Comparison of ENCODE assay signal across 16 cellular contexts in genomic region chr11:48045536-48045935, GRCh38.
DNase-seq lines count a peak whose midpoint lies in the region; ATAC-seq and TF ChIP-seq lines count a peak whose summit lies in the region.
"Had no signal": no experiment of that assay in that cellular context is flagged by ENCODE, and none has a peak within 500 bp of the region (broad histone marks: within the 10 kb centered on the region; RNA-seq: fewer than 3 reads in every experiment).

No MANE protein-coding gene starts in this region.

- intact Hi-C loops in natural killer cell (cut with micrococcal nuclease), result no loop called here
- intact Hi-C loops in activated T-helper 1 cell treated with anti-CD3 and anti-CD28 coated beads, Interleukin-12 subunit alpha, Interleukin-12 subunit beta, Interleukin-2, Interleukin-4 antibody, amounts not matched to agents 30 ng/mL and 10 ng/mL and 1 ng/mL, durations not matched to agents 14 hours and 24 hours and 36 hours (cut with micrococcal nuclease), result no loop called here

- H3K27me3 Mint-ChIP-seq in natural killer cell (ENCODE audit: low read depth in 2 of 2) (no peaks in the 10 kb centered on the region), chondrocyte (ENCODE audit: low read depth) (no peaks in the 10 kb centered on the region)
- no peaks in the 10 kb centered on the region for H3K27me3 Mint-ChIP-seq in natural killer cell treated with Interleukin-12 subunit alpha and Interleukin-12 subunit beta and Interleukin-15 and Interleukin-18, amount 100 ng/mL, for 72 hours
- H3K27me3 Mint-ChIP-seq in activated T-helper 1 cell treated with anti-CD3 and anti-CD28 coated beads, Interleukin-12 subunit alpha, Interleukin-12 subunit beta, Interleukin-2, Interleukin-4 antibody, amounts not matched to agents 30 ng/mL and 10 ng/mL and 1 ng/mL, durations not matched to agents 14 hours and 24 hours and 36 hours (ENCODE audit: insufficient read depth), result no peaks in the 10 kb centered on the region

- WGBS in tibial nerve, 2 donors, result 88 to 98% methylated on average over 5 of the region's 5 CpGs

- ATAC-seq in natural killer cell, result no peak
- no peak for ATAC-seq in natural killer cell treated with Interleukin-12 subunit alpha and Interleukin-12 subunit beta and Interleukin-15 and Interleukin-18, amount 100 ng/mL, for 72 hours
- ATAC-seq in GM18870 (IDR thresholded peaks at IDR 0.05; ENCODE audit: unreplicated experiment), result no peak
- ATAC-seq: A549; CD8-positive, alpha-beta T cell had no signal

- H3K36me3 Mint-ChIP-seq in natural killer cell (no peaks in the 10 kb centered on the region), chondrocyte (ENCODE audit: low read depth) (no peaks in the 10 kb centered on the region)
- H3K36me3 Mint-ChIP-seq in natural killer cell treated with Interleukin-12 subunit alpha and Interleukin-12 subunit beta and Interleukin-15 and Interleukin-18, amount 100 ng/mL, for 72 hours, result no peaks in the 10 kb centered on the region
- H3K36me3 Mint-ChIP-seq in activated T-helper 1 cell treated with anti-CD3 and anti-CD28 coated beads, Interleukin-12 subunit alpha, Interleukin-12 subunit beta, Interleukin-2, Interleukin-4 antibody, amounts not matched to agents 30 ng/mL and 10 ng/mL and 1 ng/mL, durations not matched to agents 14 hours and 24 hours and 36 hours (ENCODE audit: low read depth), result peaks cover 25% of the 10 kb centered on the region

- TF ChIP-seq POLR2A in tibial nerve (IDR thresholded peaks at IDR 0.05), result no peak

- H3K4me3 Mint-ChIP-seq in natural killer cell (no peak overlapping the region), chondrocyte (ENCODE audit: unreplicated experiment) (no peak overlapping the region)
- H3K4me3 Mint-ChIP-seq in natural killer cell treated with Interleukin-12 subunit alpha and Interleukin-12 subunit beta and Interleukin-15 and Interleukin-18, amount 100 ng/mL, for 72 hours, result no peak overlapping the region
- H3K4me3 Mint-ChIP-seq in activated T-helper 1 cell treated with anti-CD3 and anti-CD28 coated beads, Interleukin-12 subunit alpha, Interleukin-12 subunit beta, Interleukin-2, Interleukin-4 antibody, amounts not matched to agents 30 ng/mL and 10 ng/mL and 1 ng/mL, durations not matched to agents 14 hours and 24 hours and 36 hours, result no peak overlapping the region
- H3K4me3 Mint-ChIP-seq: CD8-positive, alpha-beta T cell had no signal

- no peak for TF ChIP-seq EP300 in tibial nerve (IDR thresholded peaks at IDR 0.05)

- H3K27ac Mint-ChIP-seq in natural killer cell, result peak overlapping the region; percentile 73 to 85
- H3K27ac Mint-ChIP-seq in natural killer cell treated with Interleukin-12 subunit alpha and Interleukin-12 subunit beta and Interleukin-15 and Interleukin-18, amount 100 ng/mL, for 72 hours, result peak overlapping the region in 1 of 2 donors; percentile 44
- H3K27ac Mint-ChIP-seq in activated T-helper 1 cell treated with anti-CD3 and anti-CD28 coated beads, Interleukin-12 subunit alpha, Interleukin-12 subunit beta, Interleukin-2, Interleukin-4 antibody, amounts not matched to agents 30 ng/mL and 10 ng/mL and 1 ng/mL, durations not matched to agents 14 hours and 24 hours and 36 hours, result peak overlapping the region; percentile 47
- no peak overlapping the region for H3K27ac Mint-ChIP-seq in chondrocyte (ENCODE audit: unreplicated experiment)
- H3K27ac Mint-ChIP-seq: CD8-positive, alpha-beta T cell had no signal

- no peaks in the 10 kb centered on the region for H3K36me3 ChIP-seq in tibial nerve

- peaks cover 0 to 82% (median 59%) of the 10 kb centered on the region in 4 donors for H3K4me1 ChIP-seq in tibial nerve

- H3K27ac ChIP-seq in layer of hippocampus (ENCODE audit: low read depth, low read length) (peak overlapping the region; percentile 55), tibial nerve (peak overlapping the region; percentile 12 to 92 (median 53))
- H3K27ac ChIP-seq: GM23248 had no signal

- TF ChIP-seq CTCF in natural killer cell (IDR thresholded peaks at IDR 0.05), result no peak
- no peak for TF ChIP-seq CTCF in tibial nerve (IDR thresholded peaks at IDR 0.05)
- no peak for TF ChIP-seq CTCF in chondrocyte (IDR thresholded peaks at IDR 0.05)

- no peaks in the 10 kb centered on the region for H3K27me3 ChIP-seq in layer of hippocampus (ENCODE audit: control insufficient read depth, insufficient read depth, low read length)
- H3K27me3 ChIP-seq in tibial nerve, result no peaks in the 10 kb centered on the region

- H3K9me3 ChIP-seq in tibial nerve, result no peaks in the 10 kb centered on the region
- H3K9me3 ChIP-seq: A549 had no signal

- no peak for DNase-seq in natural killer cell
- no peak for DNase-seq in natural killer cell treated with Interleukin-12 subunit alpha and Interleukin-12 subunit beta and Interleukin-15 and Interleukin-18, amount 100 ng/mL, for 72 hours (ENCODE audit: low spot score)
- no peak for DNase-seq in activated T-helper 1 cell treated with anti-CD3 and anti-CD28 coated beads, Interleukin-12 subunit alpha, Interleukin-12 subunit beta, Interleukin-2, Interleukin-4 antibody, amounts not matched to agents 30 ng/mL and 10 ng/mL and 1 ng/mL, durations not matched to agents 14 hours and 24 hours and 36 hours (ENCODE audit: low spot score)
- DNase-seq in tibial nerve (ENCODE audit: low spot score in 2 of 2), result no peak
- DNase-seq in GOT3 (lab: John Stamatoyannopoulos, UW), result no peak
- DNase-seq in chondrocyte (ENCODE audit: low spot score), result no peak
- DNase-seq: CD8-positive, alpha-beta T cell; DMS79 treated with DMSO at 0.1 percent for 48 hours; GM23248; KBM-7; NCI-H1048; NCI-H446; SHP77 had no signal

- H3K4me1 Mint-ChIP-seq in natural killer cell (peaks cover 69 to 76% of the 10 kb centered on the region in 2 donors), chondrocyte (ENCODE audit: low read depth) (peaks cover 17% of the 10 kb centered on the region)
- H3K4me1 Mint-ChIP-seq in natural killer cell treated with Interleukin-12 subunit alpha and Interleukin-12 subunit beta and Interleukin-15 and Interleukin-18, amount 100 ng/mL, for 72 hours (ENCODE audit: low read depth in 2 of 2), result peaks cover 64 to 69% of the 10 kb centered on the region in 2 donors
- H3K4me1 Mint-ChIP-seq in activated T-helper 1 cell treated with anti-CD3 and anti-CD28 coated beads, Interleukin-12 subunit alpha, Interleukin-12 subunit beta, Interleukin-2, Interleukin-4 antibody, amounts not matched to agents 30 ng/mL and 10 ng/mL and 1 ng/mL, durations not matched to agents 14 hours and 24 hours and 36 hours (ENCODE audit: low read depth), result peaks cover 80% of the 10 kb centered on the region

- H3K4me3 ChIP-seq in tibial nerve, result no peak overlapping the region
- H3K4me3 ChIP-seq: A549, GM23248 had no signal

- no peaks in the 10 kb centered on the region for H3K9me3 Mint-ChIP-seq in natural killer cell
- no peaks in the 10 kb centered on the region for H3K9me3 Mint-ChIP-seq in natural killer cell treated with Interleukin-12 subunit alpha and Interleukin-12 subunit beta and Interleukin-15 and Interleukin-18, amount 100 ng/mL, for 72 hours
- no peaks in the 10 kb centered on the region for H3K9me3 Mint-ChIP-seq in activated T-helper 1 cell treated with anti-CD3 and anti-CD28 coated beads, Interleukin-12 subunit alpha, Interleukin-12 subunit beta, Interleukin-2, Interleukin-4 antibody, amounts not matched to agents 30 ng/mL and 10 ng/mL and 1 ng/mL, durations not matched to agents 14 hours and 24 hours and 36 hours
- no peaks in the 10 kb centered on the region for H3K9me3 Mint-ChIP-seq in chondrocyte (ENCODE audit: low read depth)
- H3K9me3 Mint-ChIP-seq: CD8-positive, alpha-beta T cell had no signal
